ENCODE assay signal across 7 cellular contexts in genomic region chr3:75506603-75507002, GRCh38.
"Had no signal": no experiment of that assay in that cellular context is flagged by ENCODE, and none has a peak within 500 bp of the region (broad histone marks: within the 10 kb centered on the region; RNA-seq: fewer than 3 reads in every experiment).

No MANE protein-coding gene starts in this region.

- ATAC-seq: GM23338, HepG2 had no signal

- H3K4me3 ChIP-seq: GM23338 had no signal

- H3K27ac ChIP-seq: HL-60 had no signal

- H3K27ac Mint-ChIP-seq: GM23338, H9, IgD-negative memory B cell had no signal

- H3K27me3 Mint-ChIP-seq: IgD-negative memory B cell had no signal

- DNase-seq: H9, HCEC 1CT, KBM-7 had no signal

- H3K4me3 Mint-ChIP-seq: GM23338, IgD-negative memory B cell had no signal

- H3K4me1 Mint-ChIP-seq: IgD-negative memory B cell had no signal
